ENCODE assay signal across 2 cellular contexts in the genomic region with DNA sequence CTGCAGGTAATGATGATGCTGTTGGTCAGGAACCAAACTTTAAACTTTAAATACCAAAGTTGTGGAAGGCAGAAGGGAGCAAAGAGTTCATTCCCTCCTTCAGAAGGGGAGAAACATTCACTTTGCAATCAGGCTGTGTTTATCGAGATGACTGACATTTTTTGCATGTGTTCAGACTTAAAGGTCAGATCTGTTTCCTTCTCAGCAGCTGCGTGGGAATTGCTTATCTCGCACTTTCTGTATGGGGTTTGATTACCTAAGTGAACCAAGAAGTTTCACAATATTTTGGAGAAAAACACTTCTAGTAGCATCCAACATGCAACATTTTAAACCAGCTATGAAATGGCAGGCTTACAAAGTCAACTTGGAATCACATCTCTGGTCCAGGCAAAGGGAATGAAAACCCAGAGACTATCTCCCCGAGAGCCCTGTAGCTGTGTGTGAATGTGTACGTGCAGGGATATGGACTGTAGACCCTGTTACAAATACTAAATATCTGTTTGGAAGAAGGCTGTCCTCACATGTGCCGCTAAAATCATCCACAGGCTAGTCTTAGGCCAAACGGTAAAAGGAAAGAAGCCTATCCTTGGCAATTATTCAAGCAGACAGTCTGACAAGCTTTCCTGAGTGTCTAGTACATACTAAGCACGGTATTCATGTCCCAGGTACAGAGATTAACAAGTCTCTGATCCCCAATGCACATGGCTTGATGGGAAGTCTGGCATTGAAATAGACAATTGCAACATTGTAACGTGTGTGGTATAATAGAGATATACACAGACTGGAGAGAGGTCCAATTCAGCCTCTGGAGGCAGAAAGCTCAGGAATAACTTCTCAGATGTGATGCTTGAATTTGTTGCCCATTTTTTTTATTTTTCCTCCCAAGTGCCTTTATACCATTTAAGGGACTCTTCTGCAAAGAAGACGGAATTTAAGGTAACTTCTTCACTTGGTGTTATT.
TF ChIP-seq lines count a peak whose summit lies in the region.

No MANE protein-coding gene starts in this region.

TF ChIP-seq in HepG2, 621 proteins besides CTCF, POLR2A, EP300 and RAD21:
- TF ChIP-seq MAFK (conservative IDR thresholded peaks at IDR 0.05 in 1 of 2, IDR thresholded peaks at IDR 0.05 in 1 of 2; ENCODE audit: low read length in 2 of 2) (peak; percentile 69), KLF11 (CRISPR knock-in tag; IDR thresholded peaks at IDR 0.05) (no peak), KAT8 (CRISPR knock-in tag; IDR thresholded peaks at IDR 0.05) (no peak), ZMAT3 (CRISPR knock-in tag; conservative IDR thresholded peaks at IDR 0.05) (no peak), ZNF629 (CRISPR knock-in tag; conservative IDR thresholded peaks at IDR 0.05) (no peak), ZBTB14 (CRISPR knock-in tag; IDR thresholded peaks at IDR 0.05) (no peak), HNRNPK (IDR thresholded peaks at IDR 0.05; ENCODE audit: low read depth, low read length, poor library complexity, severe bottlenecking) (no peak), ZNF558 (CRISPR knock-in tag; IDR thresholded peaks at IDR 0.05; ENCODE audit: borderline replicate concordance) (no peak), PAF1 (CRISPR knock-in tag; IDR thresholded peaks at IDR 0.05) (no peak), CREM (IDR thresholded peaks at IDR 0.05) (no peak), CREM (CRISPR knock-in tag; IDR thresholded peaks at IDR 0.05) (no peak), MAFF (IDR thresholded peaks at IDR 0.05; ENCODE audit: low read depth, low read length) (peak; percentile 64; the same call in 1 of the 2 replicates), ZNF10 (CRISPR knock-in tag; IDR thresholded peaks at IDR 0.05; ENCODE audit: borderline replicate concordance, low read depth) (no peak), PRDM10 (CRISPR knock-in tag; IDR thresholded peaks at IDR 0.05; ENCODE audit: low read depth) (no peak)
- TF ChIP-seq, protein P1, sequence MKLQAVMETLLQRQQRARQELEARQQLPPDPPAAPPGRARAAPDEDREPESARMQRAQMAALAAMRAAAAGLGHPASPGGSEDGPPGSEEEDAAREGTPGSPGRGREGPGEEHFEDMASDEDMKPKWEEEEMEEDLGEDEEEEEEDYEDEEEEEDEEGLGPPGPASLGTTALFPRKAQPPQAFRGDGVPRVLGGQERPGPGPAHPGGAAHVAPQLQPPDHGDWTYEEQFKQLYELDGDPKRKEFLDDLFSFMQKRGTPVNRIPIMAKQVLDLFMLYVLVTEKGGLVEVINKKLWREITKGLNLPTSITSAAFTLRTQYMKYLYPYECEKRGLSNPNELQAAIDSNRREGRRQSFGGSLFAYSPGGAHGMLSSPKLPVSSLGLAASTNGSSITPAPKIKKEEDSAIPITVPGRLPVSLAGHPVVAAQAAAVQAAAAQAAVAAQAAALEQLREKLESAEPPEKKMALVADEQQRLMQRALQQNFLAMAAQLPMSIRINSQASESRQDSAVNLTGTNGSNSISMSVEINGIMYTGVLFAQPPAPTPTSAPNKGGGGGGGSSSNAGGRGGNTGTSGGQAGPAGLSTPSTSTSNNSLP (IDR thresholded peaks at IDR 0.05; ENCODE audit: low read depth, low read length) = no peak
- TF ChIP-seq, protein P2, sequence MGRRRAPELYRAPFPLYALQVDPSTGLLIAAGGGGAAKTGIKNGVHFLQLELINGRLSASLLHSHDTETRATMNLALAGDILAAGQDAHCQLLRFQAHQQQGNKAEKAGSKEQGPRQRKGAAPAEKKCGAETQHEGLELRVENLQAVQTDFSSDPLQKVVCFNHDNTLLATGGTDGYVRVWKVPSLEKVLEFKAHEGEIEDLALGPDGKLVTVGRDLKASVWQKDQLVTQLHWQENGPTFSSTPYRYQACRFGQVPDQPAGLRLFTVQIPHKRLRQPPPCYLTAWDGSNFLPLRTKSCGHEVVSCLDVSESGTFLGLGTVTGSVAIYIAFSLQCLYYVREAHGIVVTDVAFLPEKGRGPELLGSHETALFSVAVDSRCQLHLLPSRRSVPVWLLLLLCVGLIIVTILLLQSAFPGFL (CRISPR knock-in tag; IDR thresholded peaks at IDR 0.05) = no peak

TF ChIP-seq in H1, 55 proteins besides CTCF, POLR2A, EP300 and RAD21:
- no peak for TF ChIP-seq ATF3 (IDR thresholded peaks at IDR 0.05; ENCODE audit: insufficient read depth, low read depth, low read length)
- no peak for TF ChIP-seq YY1 (IDR thresholded peaks at IDR 0.05; ENCODE audit: low read depth, low read length)
- TF ChIP-seq JUN (IDR thresholded peaks at IDR 0.05; ENCODE audit: low read depth, low read length) = no peak
- TF ChIP-seq HDAC2 (IDR thresholded peaks at IDR 0.05; ENCODE audit: borderline replicate concordance in 1 of 2, low read depth in 2 of 2, low read length in 2 of 2) = no peak
- no peak for TF ChIP-seq CEBPB (IDR thresholded peaks at IDR 0.05; ENCODE audit: low read depth, low read length)
- TF ChIP-seq NANOG (IDR thresholded peaks at IDR 0.05; ENCODE audit: insufficient read depth, low read depth, low read length, poor library complexity, severe bottlenecking) = no peak
- no peak for TF ChIP-seq SRF (IDR thresholded peaks at IDR 0.05; ENCODE audit: low read depth, low read length)
- TF ChIP-seq TCF12 (IDR thresholded peaks at IDR 0.05; ENCODE audit: low read depth, low read length) = no peak
- no peak for TF ChIP-seq SP2 (IDR thresholded peaks at IDR 0.05; ENCODE audit: low read length)
- TF ChIP-seq E2F6 (IDR thresholded peaks at IDR 0.05) = no peak
- no peak for TF ChIP-seq TAF1 (IDR thresholded peaks at IDR 0.05; ENCODE audit: low read depth, low read length)
- no peak for TF ChIP-seq RXRA (IDR thresholded peaks at IDR 0.05; ENCODE audit: insufficient read depth, low read depth, low read length)
- TF ChIP-seq TAF7 (optimal IDR thresholded peaks at IDR 0.05; ENCODE audit: borderline replicate concordance, low read depth, low read length) = no peak
- TF ChIP-seq BRCA1 (IDR thresholded peaks at IDR 0.05; ENCODE audit: low read depth, low read length) = no peak
- TF ChIP-seq ASH2L (IDR thresholded peaks at IDR 0.05; ENCODE audit: low read length) = no peak
- TF ChIP-seq POLR2AphosphoS5 (IDR thresholded peaks at IDR 0.05; ENCODE audit: low read depth, low read length) = no peak
- no peak for TF ChIP-seq JUND (IDR thresholded peaks at IDR 0.05; ENCODE audit: low read length)
- no peak for TF ChIP-seq CREB1 (IDR thresholded peaks at IDR 0.05)
- TF ChIP-seq CHD2 (IDR thresholded peaks at IDR 0.05; ENCODE audit: low read length) = no peak
